8 cellular contexts compared by ENCODE assay signal in the genomic region with DNA sequence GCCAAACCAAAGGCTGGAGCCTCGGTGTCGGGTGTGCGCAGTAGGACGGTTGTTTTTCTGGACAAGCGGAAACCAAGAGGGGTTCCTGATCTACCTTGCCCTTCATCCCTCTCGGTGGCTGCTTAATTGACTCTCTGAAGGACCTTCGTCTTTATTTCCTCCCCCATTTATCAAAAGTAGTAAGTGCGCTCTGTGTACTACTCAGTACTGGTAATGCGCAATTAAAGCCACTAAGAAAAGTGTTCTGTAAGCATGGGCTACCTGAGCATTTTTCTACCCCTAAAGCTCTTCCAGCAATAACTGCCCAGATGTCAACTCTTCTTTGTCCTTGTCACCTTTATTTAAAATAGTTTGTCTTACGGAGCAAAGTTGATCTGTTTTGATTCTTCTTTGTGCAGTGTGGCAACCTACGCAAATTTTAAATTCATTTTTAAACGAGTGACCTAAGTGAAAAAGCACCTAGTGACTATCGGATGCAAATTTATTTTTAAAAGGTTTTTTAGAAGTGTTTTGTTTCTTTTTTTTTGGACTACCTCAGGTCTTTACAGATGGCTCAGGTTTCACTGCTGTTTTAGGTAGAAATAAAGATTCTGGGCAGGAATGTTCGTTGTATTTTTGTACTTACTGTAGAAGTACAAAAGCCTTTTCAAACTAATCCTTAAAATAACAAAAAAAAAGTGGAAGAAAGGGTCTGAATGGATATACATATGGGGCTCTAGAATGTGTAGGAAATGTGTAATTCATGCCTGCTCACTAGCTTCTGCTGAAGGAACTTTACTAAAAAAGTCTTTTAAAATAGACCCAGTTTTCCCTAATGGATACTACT. TPM values are rescaled to one million over a fixed set of nuclear protein-coding genes. Genes with fewer than 3 reads are reported as not detected.
DNase-seq lines count a peak whose midpoint lies in the region; ATAC-seq, FAIRE-seq and TF ChIP-seq lines count a peak whose summit lies in the region.

No MANE protein-coding gene starts in this region.

- ATAC-seq in naive thymus-derived CD4-positive, alpha-beta T cell, result no peak
- no peak for ATAC-seq in GM18858 (IDR thresholded peaks at IDR 0.05; ENCODE audit: unreplicated experiment)
- no peak for ATAC-seq in HG03045 (IDR thresholded peaks at IDR 0.05; ENCODE audit: unreplicated experiment)
- no peak for ATAC-seq in omental fat pad (ENCODE audit: low FRiP score)

- peaks cover 35 to 57% (median 46%) of the 10 kb centered on the region in 7 donors for H3K4me1 Mint-ChIP-seq in naive thymus-derived CD4-positive, alpha-beta T cell

- H3K27me3 ChIP-seq in MM.1S (replicated peaks; ENCODE audit: insufficient read depth, low read length) (no peaks in the 10 kb centered on the region), colonic mucosa (no peaks in the 10 kb centered on the region)
- H3K27me3 ChIP-seq in naive thymus-derived CD4-positive, alpha-beta T cell (ENCODE audit: control insufficient read depth in 2 of 2, insufficient read depth in 2 of 2, low read length in 2 of 2), result no peaks in the 10 kb centered on the region

- no peaks in the 10 kb centered on the region for H4K20me1 ChIP-seq in MM.1S (ENCODE audit: insufficient read depth, low read length)

- no peak for TF ChIP-seq CTCF in MM.1S (IDR thresholded peaks at IDR 0.05; ENCODE audit: low read length)
- TF ChIP-seq CTCF in colonic mucosa (IDR thresholded peaks at IDR 0.05), result no peak
- TF ChIP-seq CTCF in omental fat pad (IDR thresholded peaks at IDR 0.05), result no peak

- H3K9ac ChIP-seq in MM.1S (ENCODE audit: low read length), result peak overlapping the region; percentile 94
- H3K9ac ChIP-seq in colonic mucosa (ENCODE audit: low read depth in 2 of 2, low read length in 2 of 2), result peak overlapping the region; percentile 87 to 96

- FAIRE-seq in GM12891 (lab: Jason Lieb, UNC), result peak; percentile 72

- TF ChIP-seq POLR2A in GM12891 (IDR thresholded peaks at IDR 0.05; ENCODE audit: low read depth, low read length), result no peak

- H3K36me3 ChIP-seq in MM.1S (replicated peaks; ENCODE audit: insufficient read depth, low read length) (no peaks in the 10 kb centered on the region), colonic mucosa (no peaks in the 10 kb centered on the region)
- peaks cover 0 to 7% (median 0%) of the 10 kb centered on the region in 3 experiments for H3K36me3 ChIP-seq in naive thymus-derived CD4-positive, alpha-beta T cell (ENCODE audit: control insufficient read depth in 2 of 3, insufficient read depth in 3 of 3, low read length in 3 of 3)

- H3K27me3 Mint-ChIP-seq in naive thymus-derived CD4-positive, alpha-beta T cell, result peaks cover 0 to 4% (median 0%) of the 10 kb centered on the region in 5 donors

- peaks cover 62% of the 10 kb centered on the region for H3K79me2 ChIP-seq in MM.1S (ENCODE audit: low read length)

- H3K4me2 ChIP-seq in MM.1S (ENCODE audit: low read depth, low read length), result peak overlapping the region; percentile 82

- H3K4me3 ChIP-seq in MM.1S (ENCODE audit: low read length) (peak overlapping the region; percentile 85), colonic mucosa (peak overlapping the region; percentile 73)
- H3K4me3 ChIP-seq in naive thymus-derived CD4-positive, alpha-beta T cell (ENCODE audit: low read length), result peak overlapping the region; percentile 95

- CTCF ChIA-PET in naive thymus-derived CD4-positive, alpha-beta T cell (lab: Charles Lee), result interaction anchor here (0.6 kb wide), 1 partner anchor 38 kb away, joined by 3 read pairs; no protein-coding TSS in a partner anchor

- peak overlapping the region; percentile 89 for H2AFZ ChIP-seq in MM.1S (ENCODE audit: low read length)

- peak overlapping the region; percentile 74 to 96 (median 83) for H3K27ac Mint-ChIP-seq in naive thymus-derived CD4-positive, alpha-beta T cell

- peaks cover 0 to 5% (median 4%) of the 10 kb centered on the region in 5 donors for H3K36me3 Mint-ChIP-seq in naive thymus-derived CD4-positive, alpha-beta T cell

- POLR2A ChIA-PET in naive thymus-derived CD4-positive, alpha-beta T cell (lab: Charles Lee), result interaction anchor here (0.5 to 2.4 kb wide), 5 partner anchors 8 to 264 kb away, joined by 3 to 15 read pairs (median 3); no protein-coding TSS in a partner anchor

- H3K4me1 ChIP-seq in MM.1S (ENCODE audit: low read length) (0 out of 2 replicates have a peak, but pooled peaks cover 2% of the 10 kb centered on the region), colonic mucosa (peaks cover 3% of the 10 kb centered on the region)
- peaks cover 15 to 48% of the 10 kb centered on the region in 2 donors for H3K4me1 ChIP-seq in naive thymus-derived CD4-positive, alpha-beta T cell (ENCODE audit: control insufficient read depth in 2 of 2, insufficient read depth in 2 of 2, low read length in 2 of 2)

- H3K9me2 ChIP-seq in MM.1S (replicated peaks; ENCODE audit: insufficient read depth, low read length), result no peaks in the 10 kb centered on the region

- no peaks in the 10 kb centered on the region for H3K9me3 Mint-ChIP-seq in naive thymus-derived CD4-positive, alpha-beta T cell

- intact Hi-C loops in colonic mucosa (cut with DNase I), result no loop called here
- intact Hi-C loops in naive thymus-derived CD4-positive, alpha-beta T cell (cut with micrococcal nuclease), result loop anchor here (1.0 to 10.0 kb wide), 14 partner anchors 13 to 1461 kb away; a partner anchor contains a TSS

- peaks cover 22% of the 10 kb centered on the region for H3F3A ChIP-seq in MM.1S (ENCODE audit: insufficient read depth, low read length)

- H3K27ac ChIP-seq in MM.1S (ENCODE audit: low read length), result peak overlapping the region; percentile 87
- H3K27ac ChIP-seq in colonic mucosa, result peak overlapping the region; percentile 87
- peak overlapping the region; percentile 99 for H3K27ac ChIP-seq in naive thymus-derived CD4-positive, alpha-beta T cell (ENCODE audit: low read depth, low read length)

- H3K9me3 ChIP-seq in MM.1S (replicated peaks; ENCODE audit: insufficient read depth, low read length), result no peaks in the 10 kb centered on the region
- no peaks in the 10 kb centered on the region for H3K9me3 ChIP-seq in colonic mucosa
- no peaks in the 10 kb centered on the region for H3K9me3 ChIP-seq in naive thymus-derived CD4-positive, alpha-beta T cell (ENCODE audit: control insufficient read depth in 2 of 3, low read length in 3 of 3)

- peak overlapping the region; percentile 86 to 97 (median 92) for H3K4me3 Mint-ChIP-seq in naive thymus-derived CD4-positive, alpha-beta T cell

- DNase-seq in GM12891 (ENCODE audit: insufficient read length, low spot score) (no peak), MM.1S (no peak), colonic mucosa (no peak), T-helper 9 cell (no peak), omental fat pad (ENCODE audit: low spot score) (no peak)
- DNase-seq in naive thymus-derived CD4-positive, alpha-beta T cell, result peak in 1 of 9 donors; percentile 23

TF ChIP-seq in GM12891, 5 proteins besides CTCF, POLR2A, EP300 and RAD21:
- no peak for TF ChIP-seq TAF1 (IDR thresholded peaks at IDR 0.05; ENCODE audit: low read depth, low read length)
- no peak for TF ChIP-seq POLR2AphosphoS5 (IDR thresholded peaks at IDR 0.05; ENCODE audit: low read depth, low read length)
- no peak for TF ChIP-seq PAX5 (IDR thresholded peaks at IDR 0.05; ENCODE audit: insufficient read depth, low read length, severe bottlenecking)
- no peak for TF ChIP-seq POU2F2 (IDR thresholded peaks at IDR 0.05; ENCODE audit: low read depth, low read length)
- no peak for TF ChIP-seq SPI1 (IDR thresholded peaks at IDR 0.05; ENCODE audit: low read depth, low read length)

RNA-seq across cellular contexts. Expression of a gene that starts 2.0 kb away (rescaled TPM):
- 1.9 TPM for polyA plus RNA-seq in GM12891 (2012; ENCODE audit: low read depth, missing spikeins)
- total RNA-seq in colonic mucosa (1 to 10 TPM; 4.7 to 8.0 TPM), omental fat pad (10 to 100 TPM in 2 of 4 donors, 1 to 10 TPM in 2; 7.0 to 30.1 (median 11.3) TPM)
- 10 to 100 TPM in 4 of 5 experiments, 1 to 10 TPM in 1; 6.5 to 47.0 (median 24.2) TPM for total RNA-seq in naive thymus-derived CD4-positive, alpha-beta T cell
- polyA plus RNA-seq in naive thymus-derived CD4-positive, alpha-beta T cell, result 1 to 10 TPM; 6.5 to 6.7 TPM
